Comparison of ENCODE assay signal across 12 cellular contexts in the genomic region with DNA sequence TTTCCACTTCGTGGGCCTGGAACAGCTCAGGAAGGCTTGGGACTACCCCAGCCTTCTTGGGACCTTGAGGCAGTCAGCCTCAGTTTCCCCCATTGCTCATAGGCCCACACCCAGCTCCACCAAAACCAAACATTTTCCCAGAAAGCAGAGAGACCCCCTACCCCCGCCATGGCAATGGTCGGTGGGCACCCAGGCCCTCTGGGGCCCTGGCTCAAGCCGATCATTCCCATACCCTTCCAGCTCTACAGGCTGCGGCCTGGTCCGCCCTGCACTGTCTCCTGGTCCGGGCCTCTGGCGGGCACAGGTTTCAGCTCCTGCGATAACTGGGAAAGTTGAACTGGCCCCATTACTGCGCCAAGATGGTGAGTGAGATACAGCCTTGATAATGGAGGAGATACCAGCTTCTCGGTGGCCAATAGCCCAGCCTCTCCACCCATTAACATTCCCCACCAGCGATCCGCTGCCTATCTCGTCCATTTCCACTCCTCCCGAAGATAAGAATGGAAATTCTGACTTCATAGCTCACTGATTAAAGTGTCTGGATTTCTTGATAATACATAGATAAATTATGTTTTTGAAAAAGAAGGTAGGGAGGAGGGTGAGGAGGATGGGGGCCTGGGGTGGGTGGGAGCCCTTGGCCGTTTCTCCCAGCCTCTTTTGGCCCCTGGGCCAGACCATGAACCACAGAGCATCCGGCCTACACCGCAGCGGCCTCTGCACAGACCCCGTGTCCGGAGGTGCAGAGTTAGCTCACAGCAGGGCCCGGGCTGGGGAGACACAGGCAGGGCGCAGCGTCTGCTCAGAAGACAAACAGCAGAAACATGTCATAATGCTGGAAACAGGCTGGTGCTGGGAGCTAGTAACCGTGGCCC. TPM values are rescaled to one million over a fixed set of nuclear protein-coding genes. Genes with fewer than 3 reads are reported as not detected.
DNase-seq lines count a peak whose midpoint lies in the region; ATAC-seq, FAIRE-seq and TF ChIP-seq lines count a peak whose summit lies in the region.
"Had no signal": no experiment of that assay in that cellular context is flagged by ENCODE, and none has a peak within 500 bp of the region (broad histone marks: within the 10 kb centered on the region; RNA-seq: fewer than 3 reads in every experiment).

No MANE protein-coding gene starts in this region.

- H4K20me1 ChIP-seq in smooth muscle cell (ENCODE audit: low read depth): peaks cover 98% of the 10 kb centered on the region

- no peak for ATAC-seq in HG02623 (IDR thresholded peaks at IDR 0.05; ENCODE audit: unreplicated experiment)
- ATAC-seq: activated CD8-positive, alpha-beta T cell treated with anti-CD3 and anti-CD28 coated beads, Interleukin-2, amount 10 ng/mL, durations not matched to agents 7 days and 5 days had no signal

- H2AFZ ChIP-seq in smooth muscle cell (ENCODE audit: low read depth): no peak overlapping the region

- H3K79me2 ChIP-seq in smooth muscle cell (ENCODE audit: low read depth): peaks cover 19% of the 10 kb centered on the region

- H3K27me3 ChIP-seq in smooth muscle cell (ENCODE audit: low read depth): no peaks in the 10 kb centered on the region
- H3K27me3 ChIP-seq in effector memory CD4-positive, alpha-beta T cell (replicated peaks; ENCODE audit: control insufficient read depth, insufficient read depth, low read length, poor library complexity, severe bottlenecking): no peaks in the 10 kb centered on the region
- H3K27me3 ChIP-seq: dorsolateral prefrontal cortex, ovary had no signal

- peak overlapping the region; percentile 39 for H3K4me2 ChIP-seq in smooth muscle cell

- H3K27ac ChIP-seq in smooth muscle cell (ENCODE audit: low read depth): peak overlapping the region; percentile 54
- H3K27ac ChIP-seq in effector memory CD4-positive, alpha-beta T cell (ENCODE audit: insufficient read depth, low read length, poor library complexity, severe bottlenecking): no peak overlapping the region
- H3K27ac ChIP-seq: dorsolateral prefrontal cortex, ovary had no signal

- WGBS in smooth muscle cell (ENCODE audit: low lambda C conversion rate): 42% methylated on average over 25 of the region's 25 CpGs

- TF ChIP-seq POLR2A in NB4 (IDR thresholded peaks at IDR 0.05; ENCODE audit: extremely low read depth, insufficient read length): no peak

- FAIRE-seq in GM18507 (lab: Jason Lieb, UNC): peak; percentile 55

- H3F3A ChIP-seq in smooth muscle cell (ENCODE audit: low read depth): peaks cover 3% of the 10 kb centered on the region

- H3K4me1 ChIP-seq in smooth muscle cell (ENCODE audit: low read depth): peaks cover 9% of the 10 kb centered on the region
- H3K4me1 ChIP-seq in effector memory CD4-positive, alpha-beta T cell (ENCODE audit: control insufficient read depth, insufficient read depth, low read length, poor library complexity, severe bottlenecking): peaks cover 43% of the 10 kb centered on the region

- H3K36me3 ChIP-seq in smooth muscle cell (ENCODE audit: low read depth): no peaks in the 10 kb centered on the region
- no peaks in the 10 kb centered on the region for H3K36me3 ChIP-seq in effector memory CD4-positive, alpha-beta T cell (ENCODE audit: control insufficient read depth, insufficient read depth, low read length)
- H3K36me3 ChIP-seq: ovary had no signal

- no peaks in the 10 kb centered on the region for H3K9me3 ChIP-seq in smooth muscle cell (replicated peaks; ENCODE audit: low read depth)
- no peaks in the 10 kb centered on the region for H3K9me3 ChIP-seq in effector memory CD4-positive, alpha-beta T cell (ENCODE audit: control insufficient read depth, low read length)
- H3K9me3 ChIP-seq: ovary had no signal

- TF ChIP-seq CTCF in NB4 (IDR thresholded peaks at IDR 0.05; ENCODE audit: low read depth, low read length) (no peak), choroid plexus epithelial cell (conservative IDR thresholded peaks at IDR 0.05; ENCODE audit: low read depth, low read length) (no peak), smooth muscle cell (IDR thresholded peaks at IDR 0.05; ENCODE audit: borderline replicate concordance, insufficient read depth, poor library complexity, severe bottlenecking) (no peak)

- H3K4me3 ChIP-seq in NB4 (ENCODE audit: low read depth, low read length) (no peak overlapping the region), choroid plexus epithelial cell (ENCODE audit: low read depth, low read length) (no peak overlapping the region), smooth muscle cell (no peak overlapping the region)
- no peak overlapping the region for H3K4me3 ChIP-seq in effector memory CD4-positive, alpha-beta T cell (ENCODE audit: insufficient read depth, low read depth, low read length, poor library complexity, severe bottlenecking)
- H3K4me3 ChIP-seq: dorsolateral prefrontal cortex, ovary had no signal

- DNase-seq in GM18507 (ENCODE audit: extremely low spot score, insufficient read length, low read depth) (no peak), NB4 (ENCODE audit: low read depth) (peak; percentile 98), choroid plexus epithelial cell (ENCODE audit: low read depth) (peak; percentile 92), smooth muscle cell (lab: John Stamatoyannopoulos, UW; ENCODE audit: unreplicated experiment) (peak; percentile 8), NK-92 (lab: John Stamatoyannopoulos, UW; ENCODE audit: unreplicated experiment) (no peak)
- DNase-seq in effector memory CD4-positive, alpha-beta T cell: no peak
- DNase-seq: activated CD8-positive, alpha-beta T cell treated with anti-CD3 and anti-CD28 coated beads, Interleukin-2, amount 10 ng/mL, durations not matched to agents 7 days and 5 days; activated naive CD8-positive, alpha-beta T cell treated with anti-CD3 and anti-CD28 coated beads for 36 hours; dorsolateral prefrontal cortex; head of caudate nucleus; ovary had no signal

- no peak overlapping the region for H3K9ac ChIP-seq in smooth muscle cell (ENCODE audit: low read depth)

RNA-seq across cellular contexts. Expression of a gene that starts 11.6 kb away (rescaled TPM):
- total RNA-seq in smooth muscle cell: 0.99 and 1.2 TPM in 2 replicates
- polyA plus RNA-seq in smooth muscle cell: 4.9 and 6.6 TPM in 2 replicates

Comparison
In these comparisons a context has a peak if more than half of its experiments do, and no peak if none do; other contexts are left out.
1. DNase-seq: peak in NB4 (single experiment), choroid plexus epithelial cell (single experiment) and smooth muscle cell (single experiment); none in GM18507 (single experiment), NK-92 (single experiment) and effector memory CD4-positive, alpha-beta T cell (0 of 3).